In genomic region chr5:134606726-134607125, GRCh38 we compare ENCODE assay signal across 19 cellular contexts.
"Had no signal": no experiment of that assay in that cellular context is flagged by ENCODE, and none has a peak within 500 bp of the region (broad histone marks: within the 10 kb centered on the region; RNA-seq: fewer than 3 reads in every experiment).

No MANE protein-coding gene starts in this region.

- DNase-seq: effector memory CD8-positive, alpha-beta T cell; foreskin melanocyte; head of caudate nucleus; kidney glomerular epithelial cell; lower lobe of right lung; natural killer cell; nucleus accumbens; ovary; stimulated activated CD4-positive, alpha-beta T cell treated with anti-CD3 and anti-CD28 coated beads, Interleukin-2, amount 100 ng/mL, for 48 hours; stimulated activated naive CD4-positive, alpha-beta T cell treated with Interleukin-2 at 50 U/mL for 16 hours had no signal

- H3K27ac ChIP-seq: epithelial cell of prostate, esophagus muscularis mucosa, hepatocyte, lower lobe of right lung, ovary, right atrium auricular region had no signal

- H3K27me3 Mint-ChIP-seq: dendritic cell treated with granulocyte-macrophage colony-stimulating factor and Interleukin-4, amounts not matched to agents 40 ng/mL and 50 ng/mL, for 4 days; effector memory CD8-positive, alpha-beta T cell; memory B cell had no signal

- H3K9me3 ChIP-seq: esophagus muscularis mucosa, lower lobe of right lung, ovary, right atrium auricular region had no signal

- H3K9me3 Mint-ChIP-seq: dendritic cell treated with granulocyte-macrophage colony-stimulating factor and Interleukin-4, amounts not matched to agents 40 ng/mL and 50 ng/mL, for 4 days; effector memory CD8-positive, alpha-beta T cell; memory B cell; mesothelial cell of epicardium; natural killer cell; neural crest cell had no signal

- H3K4me3 ChIP-seq: esophagus muscularis mucosa, hepatocyte, lower lobe of right lung, ovary, right atrium auricular region, smooth muscle cell had no signal

- H3K27ac Mint-ChIP-seq: dendritic cell treated with granulocyte-macrophage colony-stimulating factor and Interleukin-4, amounts not matched to agents 40 ng/mL and 50 ng/mL, for 4 days; memory B cell; mesothelial cell of epicardium; natural killer cell had no signal

- H3K4me1 Mint-ChIP-seq: memory B cell, mesothelial cell of epicardium, natural killer cell, neural crest cell had no signal

- H3K4me3 Mint-ChIP-seq: dendritic cell treated with granulocyte-macrophage colony-stimulating factor and Interleukin-4, amounts not matched to agents 40 ng/mL and 50 ng/mL, for 4 days; effector memory CD8-positive, alpha-beta T cell; memory B cell; mesothelial cell of epicardium; natural killer cell; neural crest cell had no signal

- ATAC-seq: effector memory CD8-positive, alpha-beta T cell; lower lobe of right lung; natural killer cell had no signal

- H3K4me2 ChIP-seq: hepatocyte, smooth muscle cell had no signal

- H2AFZ ChIP-seq: hepatocyte had no signal

- H3K4me1 ChIP-seq: esophagus muscularis mucosa, lower lobe of right lung, right atrium auricular region had no signal

- H3K27me3 ChIP-seq: esophagus muscularis mucosa, hepatocyte, ovary, right atrium auricular region had no signal

- H3K36me3 ChIP-seq: ovary had no signal
